In the genomic region with DNA sequence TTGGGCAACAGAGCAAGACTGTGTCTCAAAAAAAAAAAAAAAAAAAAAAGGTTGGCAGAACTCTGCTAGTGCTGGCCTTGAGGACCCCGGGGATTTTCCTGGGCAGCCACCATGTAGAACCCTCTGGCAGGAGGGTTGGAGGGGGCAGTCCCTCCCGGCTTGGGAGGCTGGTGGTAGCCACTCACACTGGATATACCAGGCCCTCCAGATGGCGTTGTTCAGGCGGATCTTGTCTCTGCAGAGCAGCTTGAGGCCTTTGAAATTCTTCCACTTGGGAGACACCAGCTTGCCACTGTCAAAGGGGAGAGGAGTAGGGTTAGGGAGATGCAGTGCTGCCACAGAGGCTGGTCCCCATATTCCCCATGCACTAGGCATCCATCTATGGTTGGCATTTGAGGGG, we compare ENCODE assay signal across 13 cellular contexts. TPM values are rescaled to one million over a fixed set of nuclear protein-coding genes. Genes with fewer than 3 reads are reported as not detected.
A peak's percentile ranks its signal among the peaks of the same experiment; 100 is the strongest.
DNase-seq lines count a peak whose midpoint lies in the region; ATAC-seq, FAIRE-seq and TF ChIP-seq lines count a peak whose summit lies in the region.
"Had no signal": no experiment of that assay in that cellular context is flagged by ENCODE, and none has a peak within 500 bp of the region (broad histone marks: within the 10 kb centered on the region; RNA-seq: fewer than 3 reads in every experiment).

No MANE protein-coding gene starts in this region.

- TF ChIP-seq CTCF in NB4 (IDR thresholded peaks at IDR 0.05; ENCODE audit: low read depth, low read length) (peak; percentile 8), GM12878 (IDR thresholded peaks at IDR 0.05 in 2 of 3, conservative IDR thresholded peaks at IDR 0.05 in 1 of 3; ENCODE audit: control insufficient read depth in 2 of 3, extremely low read depth in 1 of 3, insufficient read depth in 1 of 3, low read depth in 3 of 3, low read length in 3 of 3) (peak in 1 of 3 experiments; percentile 3; a peak in 1 of 6 replicates)

- POLR2A ChIA-PET in GM12878 (lab: Charles Lee), result interaction anchor here (0.7 kb wide), 1 partner anchor 34 kb away, joined by 6 read pairs; no protein-coding TSS in a partner anchor
- POLR2A ChIA-PET in activated CD4-positive, alpha-beta memory T cell treated with anti-CD3 and anti-CD28 coated beads, Interleukin-2, amount 10 ng/mL, durations not matched to agents 7 days and 5 days (lab: Charles Lee), result no interaction called here

- ATAC-seq in GM12878 (peak; percentile 55), GM19035 (IDR thresholded peaks at IDR 0.05; ENCODE audit: unreplicated experiment) (no peak)
- ATAC-seq in activated naive CD8-positive, alpha-beta T cell treated with anti-CD3 and anti-CD28 coated beads, Interleukin-2, amount 50 U/mL, for 24 hours, result no peak

- CTCF ChIA-PET in GM12878 (lab: Yijun Ruan, JAX), result interaction anchor here (1.1 to 1.7 kb wide), 2 partner anchors 10 to 118 kb away, joined by 4 to 10 read pairs; no protein-coding TSS in a partner anchor
- CTCF ChIA-PET in activated CD4-positive, alpha-beta memory T cell treated with anti-CD3 and anti-CD28 coated beads, Interleukin-2, amount 10 ng/mL, durations not matched to agents 7 days and 5 days (lab: Charles Lee), result interaction anchor here (0.7 to 2.3 kb wide), 3 partner anchors 9 to 856 kb away, joined by 4 to 10 read pairs (median 6); no protein-coding TSS in a partner anchor
- CTCF ChIA-PET in activated naive CD4-positive, alpha-beta T cell treated with anti-CD3 and anti-CD28 coated beads for 36 hours (lab: Charles Lee), result interaction anchor here (0.6 kb wide), 1 partner anchor 8 kb away, joined by 4 read pairs; no protein-coding TSS in a partner anchor

- TF ChIP-seq EP300 in GM12878 (IDR thresholded peaks at IDR 0.05; ENCODE audit: borderline replicate concordance in 1 of 2, control insufficient read depth in 1 of 2, low read depth in 2 of 2, low read length in 2 of 2), result no peak

- FAIRE-seq in GM12878 (lab: Jason Lieb, UNC), result no peak

- H3K4me1 Mint-ChIP-seq in activated naive CD8-positive, alpha-beta T cell treated with anti-CD3 and anti-CD28 coated beads, Interleukin-2, amount 50 U/mL, for 24 hours, result no peaks in the 10 kb centered on the region
- H3K4me1 Mint-ChIP-seq in activated CD4-positive, alpha-beta memory T cell treated with anti-CD3 and anti-CD28 coated beads, Interleukin-2, amount 10 ng/mL, durations not matched to agents 7 days and 5 days, result no peaks in the 10 kb centered on the region
- H3K4me1 Mint-ChIP-seq in activated naive CD4-positive, alpha-beta T cell treated with anti-CD3 and anti-CD28 coated beads for 36 hours (ENCODE audit: low read depth), result no peaks in the 10 kb centered on the region
- H3K4me1 Mint-ChIP-seq: central memory CD8-positive, alpha-beta T cell had no signal

- no peak overlapping the region for H3K4me2 ChIP-seq in GM12878 (ENCODE audit: control insufficient read depth, insufficient read depth)

- 43% methylated on average over 4 of the region's 4 CpGs for WGBS in GM12878 (ENCODE audit: insufficient coverage, insufficient replicate concordance, low lambda C conversion rate, missing lambda C conversion rate)

- H3K9ac ChIP-seq in GM12878 (ENCODE audit: control insufficient read depth, insufficient read depth, low read length), result no peak overlapping the region

- H3K27ac Mint-ChIP-seq in activated naive CD8-positive, alpha-beta T cell treated with anti-CD3 and anti-CD28 coated beads, Interleukin-2, amount 50 U/mL, for 24 hours, result no peak overlapping the region
- no peak overlapping the region for H3K27ac Mint-ChIP-seq in activated CD4-positive, alpha-beta memory T cell treated with anti-CD3 and anti-CD28 coated beads, Interleukin-2, amount 10 ng/mL, durations not matched to agents 7 days and 5 days
- no peak overlapping the region for H3K27ac Mint-ChIP-seq in activated naive CD4-positive, alpha-beta T cell treated with anti-CD3 and anti-CD28 coated beads for 36 hours

- no peak overlapping the region for H2AFZ ChIP-seq in GM12878 (ENCODE audit: control insufficient read depth, low read depth, low read length)

- no peaks in the 10 kb centered on the region; a peak in 2 of 4 replicates for H3K27me3 ChIP-seq in GM12878 (replicated peaks in 1 of 2; ENCODE audit: control insufficient read depth in 2 of 2, insufficient read depth in 2 of 2, low read length in 1 of 2)

- no peaks in the 10 kb centered on the region for H4K20me1 ChIP-seq in GM12878 (ENCODE audit: control insufficient read depth, insufficient read depth)

- no peaks in the 10 kb centered on the region for H3K36me3 Mint-ChIP-seq in activated naive CD8-positive, alpha-beta T cell treated with anti-CD3 and anti-CD28 coated beads, Interleukin-2, amount 50 U/mL, for 24 hours (ENCODE audit: low read depth)
- no peaks in the 10 kb centered on the region for H3K36me3 Mint-ChIP-seq in activated CD4-positive, alpha-beta memory T cell treated with anti-CD3 and anti-CD28 coated beads, Interleukin-2, amount 10 ng/mL, durations not matched to agents 7 days and 5 days (ENCODE audit: low read depth)
- H3K36me3 Mint-ChIP-seq in activated naive CD4-positive, alpha-beta T cell treated with anti-CD3 and anti-CD28 coated beads for 36 hours (ENCODE audit: low read depth), result no peaks in the 10 kb centered on the region

- peaks cover 27% of the 10 kb centered on the region for H3K27me3 Mint-ChIP-seq in activated naive CD8-positive, alpha-beta T cell treated with anti-CD3 and anti-CD28 coated beads, Interleukin-2, amount 50 U/mL, for 24 hours
- peaks cover 17% of the 10 kb centered on the region for H3K27me3 Mint-ChIP-seq in activated CD4-positive, alpha-beta memory T cell treated with anti-CD3 and anti-CD28 coated beads, Interleukin-2, amount 10 ng/mL, durations not matched to agents 7 days and 5 days
- peaks cover 16% of the 10 kb centered on the region for H3K27me3 Mint-ChIP-seq in activated naive CD4-positive, alpha-beta T cell treated with anti-CD3 and anti-CD28 coated beads for 36 hours (ENCODE audit: low read depth)

- H3K4me3 ChIP-seq in NB4 (ENCODE audit: low read depth, low read length) (no peak overlapping the region), GM12878 (no peak overlapping the region)
- H3K4me3 ChIP-seq: esophagus squamous epithelium, sigmoid colon had no signal

- BruUV-seq in GM12878 (replicated peaks; lab: Mats Ljungman, UMichigan), result no TSS peak

- SMC1A ChIA-PET in GM12878 (lab: Charles Lee; ENCODE audit: uncharacterized antibody, unreplicated experiment), result interaction anchor here (1.2 to 1.3 kb wide), 2 partner anchors 9 to 117 kb away, joined by 3 read pairs; no protein-coding TSS in a partner anchor

- no peak overlapping the region for H3K27ac ChIP-seq in GM12878 (ENCODE audit: control insufficient read depth, insufficient read depth)
- H3K27ac ChIP-seq: esophagus squamous epithelium, sigmoid colon had no signal

- no peaks in the 10 kb centered on the region for H3K9me3 Mint-ChIP-seq in activated naive CD8-positive, alpha-beta T cell treated with anti-CD3 and anti-CD28 coated beads, Interleukin-2, amount 50 U/mL, for 24 hours
- H3K9me3 Mint-ChIP-seq in activated CD4-positive, alpha-beta memory T cell treated with anti-CD3 and anti-CD28 coated beads, Interleukin-2, amount 10 ng/mL, durations not matched to agents 7 days and 5 days, result no peaks in the 10 kb centered on the region
- H3K9me3 Mint-ChIP-seq in activated naive CD4-positive, alpha-beta T cell treated with anti-CD3 and anti-CD28 coated beads for 36 hours, result no peaks in the 10 kb centered on the region
- H3K9me3 Mint-ChIP-seq: central memory CD8-positive, alpha-beta T cell had no signal

- TF ChIP-seq RAD21 in GM12878 (IDR thresholded peaks at IDR 0.05; ENCODE audit: insufficient read depth, low read depth, low read length), result no peak

- no peaks in the 10 kb centered on the region for H3K36me3 ChIP-seq in GM12878 (ENCODE audit: control insufficient read depth in 2 of 2, insufficient read depth in 2 of 2, low read length in 1 of 2)
- H3K36me3 ChIP-seq: esophagus squamous epithelium, sigmoid colon had no signal

- no peaks in the 10 kb centered on the region for H3K9me3 ChIP-seq in GM12878 (replicated peaks; ENCODE audit: control insufficient read depth, insufficient read depth, low read length)
- H3K9me3 ChIP-seq: esophagus squamous epithelium, sigmoid colon had no signal

- H3K4me3 Mint-ChIP-seq in activated naive CD8-positive, alpha-beta T cell treated with anti-CD3 and anti-CD28 coated beads, Interleukin-2, amount 50 U/mL, for 24 hours, result no peak overlapping the region
- H3K4me3 Mint-ChIP-seq in activated CD4-positive, alpha-beta memory T cell treated with anti-CD3 and anti-CD28 coated beads, Interleukin-2, amount 10 ng/mL, durations not matched to agents 7 days and 5 days, result no peak overlapping the region
- H3K4me3 Mint-ChIP-seq in activated naive CD4-positive, alpha-beta T cell treated with anti-CD3 and anti-CD28 coated beads for 36 hours, result no peak overlapping the region
- H3K4me3 Mint-ChIP-seq: central memory CD8-positive, alpha-beta T cell had no signal

- H3K4me1 ChIP-seq in GM12878 (ENCODE audit: control insufficient read depth, insufficient read depth, low read length), result no peaks in the 10 kb centered on the region
- H3K4me1 ChIP-seq: sigmoid colon had no signal

- no peaks in the 10 kb centered on the region for H3K79me2 ChIP-seq in GM12878 (ENCODE audit: control insufficient read depth, insufficient read depth, low read length)

- DNase-seq in EL, result peak; percentile 13
- DNase-seq in NB4 (ENCODE audit: low read depth), result peak; percentile 49
- DNase-seq in GM12878 (ENCODE audit: low read depth, low spot score), result no peak
- peak; percentile 54 for DNase-seq in myocyte (ENCODE audit: low read depth)
- DNase-seq in activated naive CD8-positive, alpha-beta T cell treated with anti-CD3 and anti-CD28 coated beads, Interleukin-2, amount 50 U/mL, for 24 hours, result no peak
- no peak for DNase-seq in activated CD4-positive, alpha-beta memory T cell treated with anti-CD3 and anti-CD28 coated beads, Interleukin-2, amount 10 ng/mL, durations not matched to agents 7 days and 5 days
- DNase-seq in activated naive CD4-positive, alpha-beta T cell treated with anti-CD3 and anti-CD28 coated beads for 36 hours, result no peak
- DNase-seq: activated CD4-positive, alpha-beta T cell treated with anti-CD3 and anti-CD28 coated beads for 48 hours; esophagus squamous epithelium; sigmoid colon had no signal

- TF ChIP-seq POLR2A in NB4 (IDR thresholded peaks at IDR 0.05; ENCODE audit: extremely low read depth, insufficient read length), result no peak
- TF ChIP-seq POLR2A in GM12878 (IDR thresholded peaks at IDR 0.05; ENCODE audit: low read depth, low read length), result no peak

- intact Hi-C loops in GM12878 (cut with micrococcal nuclease; ENCODE audit: unreplicated experiment), result no loop called here
- intact Hi-C loops in activated naive CD4-positive, alpha-beta T cell treated with anti-CD3 and anti-CD28 coated beads for 36 hours (cut with micrococcal nuclease), result no loop called here

- RAD21 ChIA-PET in GM12878 (lab: Charles Lee; ENCODE audit: unreplicated experiment), result no interaction called here

- in situ Hi-C loops in GM12878 (cut with MboI), result no loop called here

RNA-seq across cellular contexts. Expression of a gene that starts 8.4 kb away (rescaled TPM):
- not detected in 2 replicates for total RNA-seq in GM12878 (2013; cell fraction: nucleolus; rRNA removed)
- total RNA-seq in GM12878 (2014; rRNA removed), result not detected in 2 replicates
- total RNA-seq in GM12878 (2014; rRNA removed; fragmentation: Illumina TruSeq; extraction: Trizol), result not detected in 2 replicates
- total RNA-seq in GM12878 (2021), result 0.21 and 0.69 TPM in 2 replicates
- not detected for polyA plus RNA-seq in GM12878 (2011; ENCODE audit: low read depth)
- not detected in 2 replicates for polyA plus RNA-seq in GM12878 (2011; rRNA removed)
- not detected in 2 replicates for polyA plus RNA-seq in GM12878 (2011; cell fraction: cytosol; rRNA removed)
- not detected in 2 replicates for polyA plus RNA-seq in GM12878 (2011; cell fraction: nucleus; rRNA removed)
- polyA plus RNA-seq in GM12878 (2012), result not detected in 2 replicates
- not detected in 2 replicates for polyA plus RNA-seq in GM12878 (2014; fragmentation: Illumina TruSeq; extraction: Trizol)
- polyA plus RNA-seq in GM12878 (2014; fragmentation: Nextera tagmentation; extraction: Ambion mirVana), result not detected
- polyA plus RNA-seq in GM12878 (2014; rRNA removed), result not detected in 2 replicates
- not detected for polyA plus RNA-seq in GM12878 (2016; fragmentation: Nextera tagmentation; extraction: Ambion mirVana)
- not detected in 2 replicates for polyA minus RNA-seq in GM12878 (2011; rRNA and poly(A)+ RNA removed)
- polyA minus RNA-seq in GM12878 (2011; cell fraction: cytosol; rRNA and poly(A)+ RNA removed), result 0.42 and 2.7 TPM in 2 replicates
- not detected in 2 replicates for polyA minus RNA-seq in GM12878 (2011; cell fraction: nucleus; rRNA and poly(A)+ RNA removed)
- total RNA-seq in myocyte, result 10.6 and 18.6 TPM in 2 replicates
- 0.26 TPM for polyA plus RNA-seq in myocyte (2012)
- not detected for total RNA-seq in activated CD4-positive, alpha-beta memory T cell treated with anti-CD3 and anti-CD28 coated beads, Interleukin-2, amount 10 ng/mL, durations not matched to agents 7 days and 5 days
- total RNA-seq in activated naive CD4-positive, alpha-beta T cell treated with anti-CD3 and anti-CD28 coated beads for 36 hours, result under 1 TPM in 1 of 2 experiments, not detected in 1; 0.22 TPM
- total RNA-seq: temporal lobe had no signal

RNA-seq across cellular contexts. Expression of a gene that starts 37.5 kb away (rescaled TPM):
- total RNA-seq in GM12878 (2013; cell fraction: nucleolus; rRNA removed), result 63.3 and 70.1 TPM in 2 replicates
- total RNA-seq in GM12878 (2014; rRNA removed) (33.3 and 35.3 TPM in 2 replicates), GM12878 (2014; rRNA removed; fragmentation: Illumina TruSeq; extraction: Trizol) (16.6 and 19.0 TPM in 2 replicates), GM12878 (2021) (28.7 and 31.7 TPM in 2 replicates), myocyte (80.7 and 82.0 TPM in 2 replicates)
- polyA plus RNA-seq in GM12878 (2011; ENCODE audit: low read depth), result 13.7 TPM
- polyA plus RNA-seq in GM12878 (2011; rRNA removed) (11.0 and 21.7 TPM in 2 replicates), GM12878 (2014; fragmentation: Illumina TruSeq; extraction: Trizol) (11.6 and 15.3 TPM in 2 replicates), GM12878 (2014; fragmentation: Nextera tagmentation; extraction: Ambion mirVana) (1 to 10 TPM; 1.1 to 2.8 TPM), GM12878 (2014; rRNA removed) (28.9 and 35.1 TPM in 2 replicates), GM12878 (2016; fragmentation: Nextera tagmentation; extraction: Ambion mirVana) (10 to 100 TPM; 40.3 to 49.7 TPM)
- 31.5 and 34.7 TPM in 2 replicates for polyA plus RNA-seq in GM12878 (2011; cell fraction: cytosol; rRNA removed)
- polyA plus RNA-seq in GM12878 (2011; cell fraction: nucleus; rRNA removed), result 25.0 and 32.1 TPM in 2 replicates
- 23.1 and 24.4 TPM in 2 replicates for polyA plus RNA-seq in GM12878 (2012)
- 38.1 and 53.6 TPM in 2 replicates for polyA minus RNA-seq in GM12878 (2011; rRNA and poly(A)+ RNA removed)
- polyA minus RNA-seq in GM12878 (2011; cell fraction: cytosol; rRNA and poly(A)+ RNA removed), result 18.9 and 22.6 TPM in 2 replicates
- polyA minus RNA-seq in GM12878 (2011; cell fraction: nucleus; rRNA and poly(A)+ RNA removed), result 14.0 and 29.2 TPM in 2 replicates
- polyA plus RNA-seq in myocyte (2012), result 70.3 TPM
- 10 to 100 TPM; 27.1 to 29.0 TPM for total RNA-seq in activated CD4-positive, alpha-beta memory T cell treated with anti-CD3 and anti-CD28 coated beads, Interleukin-2, amount 10 ng/mL, durations not matched to agents 7 days and 5 days
- 10 to 100 TPM; 21.5 to 23.6 TPM for total RNA-seq in activated naive CD4-positive, alpha-beta T cell treated with anti-CD3 and anti-CD28 coated beads for 36 hours

RNA-seq across cellular contexts. Expression of a gene that starts 51.7 kb away (rescaled TPM):
- 0.33 TPM in 1 of 2 replicates, not detected in the other for total RNA-seq in GM12878 (2013; cell fraction: nucleolus; rRNA removed)
- 0.11 and 0.27 TPM in 2 replicates for total RNA-seq in GM12878 (2014; rRNA removed)
- total RNA-seq in GM12878 (2014; rRNA removed; fragmentation: Illumina TruSeq; extraction: Trizol), result not detected in 2 replicates
- total RNA-seq in GM12878 (2021), result 0.21 and 0.27 TPM in 2 replicates
- not detected for polyA plus RNA-seq in GM12878 (2011; ENCODE audit: low read depth)
- 0.14 and 0.45 TPM in 2 replicates for polyA plus RNA-seq in GM12878 (2011; rRNA removed)
- polyA plus RNA-seq in GM12878 (2011; cell fraction: cytosol; rRNA removed), result 0.55 and 0.87 TPM in 2 replicates
- polyA plus RNA-seq in GM12878 (2011; cell fraction: nucleus; rRNA removed), result 0.35 and 0.67 TPM in 2 replicates
- polyA plus RNA-seq in GM12878 (2012), result 0.54 and 0.90 TPM in 2 replicates
- not detected in 2 replicates for polyA plus RNA-seq in GM12878 (2014; fragmentation: Illumina TruSeq; extraction: Trizol)
- polyA plus RNA-seq in GM12878 (2014; fragmentation: Nextera tagmentation; extraction: Ambion mirVana), result not detected
- 0.10 TPM in 1 of 2 replicates, not detected in the other for polyA plus RNA-seq in GM12878 (2014; rRNA removed)
- not detected for polyA plus RNA-seq in GM12878 (2016; fragmentation: Nextera tagmentation; extraction: Ambion mirVana)
- 0.21 TPM in 1 of 2 replicates, not detected in the other for polyA minus RNA-seq in GM12878 (2011; rRNA and poly(A)+ RNA removed)
- polyA minus RNA-seq in GM12878 (2011; cell fraction: cytosol; rRNA and poly(A)+ RNA removed), result not detected in 2 replicates
- polyA minus RNA-seq in GM12878 (2011; cell fraction: nucleus; rRNA and poly(A)+ RNA removed), result not detected in 2 replicates
- total RNA-seq in myocyte, result 5.7 and 6.1 TPM in 2 replicates
- 4.3 TPM for polyA plus RNA-seq in myocyte (2012)
- total RNA-seq in activated CD4-positive, alpha-beta memory T cell treated with anti-CD3 and anti-CD28 coated beads, Interleukin-2, amount 10 ng/mL, durations not matched to agents 7 days and 5 days, result under 1 TPM; 0.33 to 0.40 TPM
- not detected for total RNA-seq in activated naive CD4-positive, alpha-beta T cell treated with anti-CD3 and anti-CD28 coated beads for 36 hours

RNA-seq across cellular contexts. Expression of a gene that starts 58.4 kb away (rescaled TPM):
- 7.6 and 8.2 TPM in 2 replicates for total RNA-seq in GM12878 (2013; cell fraction: nucleolus; rRNA removed)
- total RNA-seq in GM12878 (2014; rRNA removed) (20.7 and 24.2 TPM in 2 replicates), GM12878 (2014; rRNA removed; fragmentation: Illumina TruSeq; extraction: Trizol) (22.7 and 23.0 TPM in 2 replicates), GM12878 (2021) (49.4 and 60.9 TPM in 2 replicates), myocyte (69.4 and 83.5 TPM in 2 replicates)
- polyA plus RNA-seq in GM12878 (2011; ENCODE audit: low read depth), result 19.8 TPM
- polyA plus RNA-seq in GM12878 (2011; rRNA removed) (39.3 and 54.1 TPM in 2 replicates), GM12878 (2014; fragmentation: Illumina TruSeq; extraction: Trizol) (31.6 and 46.3 TPM in 2 replicates), GM12878 (2014; fragmentation: Nextera tagmentation; extraction: Ambion mirVana) (10 to 100 TPM; 10.9 to 21.2 TPM), GM12878 (2014; rRNA removed) (61.3 and 66.0 TPM in 2 replicates), GM12878 (2016; fragmentation: Nextera tagmentation; extraction: Ambion mirVana) (10 to 100 TPM; 61.7 to 61.8 TPM)
- 52.4 and 73.8 TPM in 2 replicates for polyA plus RNA-seq in GM12878 (2011; cell fraction: cytosol; rRNA removed)
- polyA plus RNA-seq in GM12878 (2011; cell fraction: nucleus; rRNA removed), result 29.2 and 29.8 TPM in 2 replicates
- polyA plus RNA-seq in GM12878 (2012), result 30.3 and 61.8 TPM in 2 replicates
- 28.9 and 45.5 TPM in 2 replicates for polyA minus RNA-seq in GM12878 (2011; rRNA and poly(A)+ RNA removed)
- polyA minus RNA-seq in GM12878 (2011; cell fraction: cytosol; rRNA and poly(A)+ RNA removed), result 25.5 and 36.7 TPM in 2 replicates
- polyA minus RNA-seq in GM12878 (2011; cell fraction: nucleus; rRNA and poly(A)+ RNA removed), result 11.1 and 19.8 TPM in 2 replicates
- polyA plus RNA-seq in myocyte (2012), result 74.0 TPM
- 10 to 100 TPM; 68.9 to 71.6 TPM for total RNA-seq in activated CD4-positive, alpha-beta memory T cell treated with anti-CD3 and anti-CD28 coated beads, Interleukin-2, amount 10 ng/mL, durations not matched to agents 7 days and 5 days
- total RNA-seq in activated naive CD4-positive, alpha-beta T cell treated with anti-CD3 and anti-CD28 coated beads for 36 hours, result 10 to 100 TPM; 38.5 to 44.1 TPM

Comparison
In these comparisons a context has a peak if more than half of its experiments do, and no peak if none do; other contexts are left out.
1. DNase-seq: peak in EL (single experiment), NB4 (single experiment) and myocyte (single experiment); none in GM12878 (single experiment), activated naive CD8-positive, alpha-beta T cell treated with anti-CD3 and anti-CD28 coated beads, Interleukin-2, amount 50 U/mL, for 24 hours (single experiment), activated CD4-positive, alpha-beta memory T cell treated with anti-CD3 and anti-CD28 coated beads, Interleukin-2, amount 10 ng/mL, durations not matched to agents 7 days and 5 days (single experiment) and activated naive CD4-positive, alpha-beta T cell treated with anti-CD3 and anti-CD28 coated beads for 36 hours (single experiment).